ENCODE assay signal across 9 cellular contexts in the genomic region with DNA sequence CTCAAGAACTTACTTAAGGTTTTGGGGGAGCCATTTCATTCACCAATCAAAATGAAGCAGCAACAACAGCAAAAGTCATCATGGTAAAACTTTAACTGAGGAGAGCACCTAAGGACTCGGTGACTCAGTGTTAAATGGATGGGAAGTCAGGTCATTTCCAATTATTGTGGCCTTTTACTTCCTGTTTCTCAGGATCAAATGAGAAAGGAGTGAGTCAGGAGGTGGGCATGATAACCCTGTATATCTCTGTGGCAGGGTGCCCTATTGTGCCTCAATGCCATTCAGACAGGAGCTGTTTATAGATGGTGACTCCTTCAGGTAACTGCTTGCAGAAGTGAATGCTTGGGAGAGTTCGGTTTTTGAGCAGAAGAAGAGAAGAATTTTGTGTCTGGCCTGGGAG.
DNase-seq lines count a peak whose midpoint lies in the region; ATAC-seq lines count a peak whose summit lies in the region.
"Had no signal": no experiment of that assay in that cellular context is flagged by ENCODE, and none has a peak within 500 bp of the region (broad histone marks: within the 10 kb centered on the region; RNA-seq: fewer than 3 reads in every experiment).

No MANE protein-coding gene starts in this region.

- ATAC-seq in HG02798 (IDR thresholded peaks at IDR 0.05; ENCODE audit: poor library complexity, unreplicated experiment) (no peak), GM18520 (IDR thresholded peaks at IDR 0.05; ENCODE audit: unreplicated experiment) (no peak)

- peak; percentile 56 for DNase-seq in EH (ENCODE audit: low read depth)
- DNase-seq in LHCN-M2 (ENCODE audit: low read depth), result peak; percentile 50
- peak; percentile 58 for DNase-seq in astrocyte of the hippocampus (ENCODE audit: low read depth, low spot score)
- peak; percentile 40 to 74 for DNase-seq in lung microvascular endothelial cell (ENCODE audit: low read depth in 2 of 2)
- no peak for DNase-seq in NCI-H774 (lab: John Stamatoyannopoulos, UW)
- DNase-seq in head of caudate nucleus, result no peak
- DNase-seq: NCI-H446 had no signal

- intact Hi-C loops in head of caudate nucleus (cut with DNase I), result loop anchor here (5.0 kb wide), 1 partner anchor 201 kb away; no protein-coding TSS in a partner anchor

Comparison
In these comparisons a context has a peak if more than half of its experiments do, and no peak if none do; other contexts are left out.
1. DNase-seq: peak in EH (single experiment), LHCN-M2 (single experiment), astrocyte of the hippocampus (single experiment) and lung microvascular endothelial cell (2 of 2); none in NCI-H774 (single experiment) and head of caudate nucleus (0 of 42).